27 cellular contexts compared by ENCODE assay signal in genomic region chr11:65992056-65992455, GRCh38. TPM values are rescaled to one million over a fixed set of nuclear protein-coding genes. Genes with fewer than 3 reads are reported as not detected.
DNase-seq lines count a peak whose midpoint lies in the region; ATAC-seq and TF ChIP-seq lines count a peak whose summit lies in the region.
"Had no signal": no experiment of that assay in that cellular context is flagged by ENCODE, and none has a peak within 500 bp of the region (broad histone marks: within the 10 kb centered on the region; RNA-seq: fewer than 3 reads in every experiment).

No MANE protein-coding gene starts in this region.

- H4K91ac ChIP-seq in H9 (ENCODE audit: insufficient read length, low read depth, low read length) = no peak overlapping the region

- H3K36me3 Mint-ChIP-seq in H9 (ENCODE audit: insufficient read depth in 1 of 3, low read depth in 3 of 3) = peaks cover 3 to 15% (median 5%) of the 10 kb centered on the region in 3 experiments; a peak in 5 of 7 replicates
- H3K36me3 Mint-ChIP-seq in T-helper 17 cell (ENCODE audit: low read depth) = peaks cover 7% of the 10 kb centered on the region
- peaks cover 13% of the 10 kb centered on the region for H3K36me3 Mint-ChIP-seq in stimulated activated memory B cell treated with anti-CD40 and anti-IgM and Interleukin-4, amounts not matched to agents 10 μg/mL and 1 μg/mL and 100 μg/mL, for 72 hours

- no peak overlapping the region for H4K5ac ChIP-seq in H9 (ENCODE audit: insufficient read length, low read depth, low read length)

- H3K4me2 ChIP-seq in H9 (ENCODE audit: insufficient read depth, insufficient read length, low read length) = no peak overlapping the region
- H3K4me2 ChIP-seq: SK-N-SH had no signal

- H3K79me2 ChIP-seq in H9 (ENCODE audit: insufficient read depth, low read length) = no peaks in the 10 kb centered on the region

- no peak overlapping the region for H3K23ac ChIP-seq in H9 (ENCODE audit: insufficient read length, low read depth, low read length)

- no peak overlapping the region for H3K4ac ChIP-seq in H9 (ENCODE audit: low read depth, low read length)

- H3K27ac Mint-ChIP-seq in H9 (peak overlapping the region in 2 of 3 experiments; percentile 49 to 65; a peak in 2 of 7 replicates), T-helper 17 cell (peak overlapping the region; percentile 6)
- no peak overlapping the region for H3K27ac Mint-ChIP-seq in stimulated activated memory B cell treated with anti-CD40 and anti-IgM and Interleukin-4, amounts not matched to agents 10 μg/mL and 1 μg/mL and 100 μg/mL, for 72 hours
- H3K27ac Mint-ChIP-seq: B cell, HFFc6 had no signal

- no peak overlapping the region for H3K18ac ChIP-seq in H9 (ENCODE audit: insufficient read length, low read depth, low read length)

- H3K4me3 Mint-ChIP-seq in H9 = no peak overlapping the region
- H3K4me3 Mint-ChIP-seq in T-helper 17 cell = no peak overlapping the region
- H3K4me3 Mint-ChIP-seq in stimulated activated memory B cell treated with anti-CD40 and anti-IgM and Interleukin-4, amounts not matched to agents 10 μg/mL and 1 μg/mL and 100 μg/mL, for 72 hours = no peak overlapping the region
- H3K4me3 Mint-ChIP-seq: B cell, HFFc6 had no signal

- no peaks in the 10 kb centered on the region for H3K79me1 ChIP-seq in H9 (ENCODE audit: insufficient read depth, low read depth, low read length, poor library complexity, severe bottlenecking)

- no peak overlapping the region for H2BK120ac ChIP-seq in H9 (ENCODE audit: low read depth, low read length, poor library complexity, severe bottlenecking)

- DNase-seq in D341Med (ENCODE audit: low spot score) = peak; percentile 68
- no peak for DNase-seq in H9
- no peak for DNase-seq in T-helper 17 cell
- peak; percentile 24 for DNase-seq in posterior vena cava (ENCODE audit: low spot score)
- no peak for DNase-seq in putamen (ENCODE audit: low spot score)
- DNase-seq in HuH-7.5 (ENCODE audit: low spot score) = no peak
- DNase-seq: Calu3; DMS53; GM23248; H7; HFFc6; KG1; MM.1S; NCI-H1048; NCI-H1417; NCI-H187; NCI-H2081 treated with DMSO at 0.1 percent for 48 hours; NCI-H526; NCI-H82; NK-92 treated with Interleukin-12 subunit alpha and Interleukin-12 subunit beta, amount 100 ng/mL, for 24 hours; PC-3; SK-N-SH had no signal

- H3K9me3 ChIP-seq in H9 (ENCODE audit: control insufficient read depth, low read depth, low read length) (no peaks in the 10 kb centered on the region), T-helper 17 cell (ENCODE audit: control insufficient read depth, low read length, poor library complexity, severe bottlenecking) (no peaks in the 10 kb centered on the region)
- H3K9me3 ChIP-seq: SK-N-SH had no signal

- no peak overlapping the region for H2BK5ac ChIP-seq in H9 (ENCODE audit: insufficient read length, low read length)

- no peak overlapping the region for H2AK5ac ChIP-seq in H9 (ENCODE audit: insufficient read length, low read length)

- no peak overlapping the region for H3K56ac ChIP-seq in H9 (ENCODE audit: insufficient read length, low read depth, low read length)

- intact Hi-C loops in posterior vena cava (cut with DNase I) = loop anchor here in 1 of 2 donors (10.0 kb wide), 1 partner anchor 357 kb away; the partner anchor contains the start of gene SIPA1

- H3K23me2 ChIP-seq in H9 (ENCODE audit: insufficient read length, low read depth, low read length, poor library complexity, severe bottlenecking) = no peaks in the 10 kb centered on the region

- H3K4me1 Mint-ChIP-seq in H9 (peaks cover 0 to 2% of the 10 kb centered on the region in 2 experiments; a peak in 1 of 4 replicates), T-helper 17 cell (peaks cover 7% of the 10 kb centered on the region)
- H3K4me1 Mint-ChIP-seq in stimulated activated memory B cell treated with anti-CD40 and anti-IgM and Interleukin-4, amounts not matched to agents 10 μg/mL and 1 μg/mL and 100 μg/mL, for 72 hours = peaks cover 7% of the 10 kb centered on the region

- H2AFZ ChIP-seq in H9 (ENCODE audit: low read length) = no peak overlapping the region
- H2AFZ ChIP-seq: GM23248 had no signal

- WGBS in H9 (ENCODE audit: extremely low coverage, insufficient read length, low lambda C conversion rate) = no CpG with 5 or more reads among the region's 5 CpGs

- no peak overlapping the region for H3T11ph ChIP-seq in H9 (ENCODE audit: low read length)

- TF ChIP-seq CTCF in H9 (conservative IDR thresholded peaks at IDR 0.05) = no peak

- no peak overlapping the region for H3K27ac ChIP-seq in H9 (ENCODE audit: insufficient read length, low read depth, low read length)
- H3K27ac ChIP-seq: C4-2B, GM23248 had no signal

- no peak for ATAC-seq in T-helper 17 cell
- no peak for ATAC-seq in stimulated activated memory B cell treated with anti-CD40 and anti-IgM and Interleukin-4, amounts not matched to agents 10 μg/mL and 1 μg/mL and 100 μg/mL, for 72 hours
- ATAC-seq: PC-3 had no signal

- H4K8ac ChIP-seq in H9 (replicated peaks; ENCODE audit: insufficient read length, low read depth, low read length) = no peak overlapping the region

- H3K27me3 Mint-ChIP-seq in H9 (ENCODE audit: low read depth) = no peaks in the 10 kb centered on the region; the same call in 1 of the 2 replicates
- H3K27me3 Mint-ChIP-seq in T-helper 17 cell = no peaks in the 10 kb centered on the region
- H3K27me3 Mint-ChIP-seq in stimulated activated memory B cell treated with anti-CD40 and anti-IgM and Interleukin-4, amounts not matched to agents 10 μg/mL and 1 μg/mL and 100 μg/mL, for 72 hours = no peaks in the 10 kb centered on the region
- H3K27me3 Mint-ChIP-seq: B cell had no signal

- H2BK12ac ChIP-seq in H9 (ENCODE audit: insufficient read length, low read depth, low read length) = no peak overlapping the region

- no peaks in the 10 kb centered on the region for H3K27me3 ChIP-seq in H9 (ENCODE audit: insufficient read depth, low read length)

- no peak overlapping the region for H3K9ac ChIP-seq in H9 (ENCODE audit: extremely low read depth, insufficient read length, low read length)
- H3K9ac ChIP-seq: GM23248, SK-N-SH had no signal

- H2BK20ac ChIP-seq in H9 (ENCODE audit: low read depth, low read length, poor library complexity, severe bottlenecking) = no peak overlapping the region

- H4K20me1 ChIP-seq in H9 (ENCODE audit: control insufficient read depth, insufficient read depth, insufficient read length) = no peaks in the 10 kb centered on the region

- H3K4me1 ChIP-seq in H9 (ENCODE audit: insufficient read depth, low read length) = no peaks in the 10 kb centered on the region

- H3K9me3 Mint-ChIP-seq in H9 = no peaks in the 10 kb centered on the region
- H3K9me3 Mint-ChIP-seq in stimulated activated memory B cell treated with anti-CD40 and anti-IgM and Interleukin-4, amounts not matched to agents 10 μg/mL and 1 μg/mL and 100 μg/mL, for 72 hours = no peaks in the 10 kb centered on the region
- H3K9me3 Mint-ChIP-seq: HFFc6 had no signal

- no peak overlapping the region for H2BK15ac ChIP-seq in H9 (ENCODE audit: low read depth, low read length)

- H3K14ac ChIP-seq in H9 (ENCODE audit: insufficient read depth, low read length) = no peak overlapping the region

RNA-seq across cellular contexts. Expression of gene EIF1AD, which starts 9.9 kb away (rescaled TPM):
- 46.7 and 52.6 TPM in 2 replicates for total RNA-seq in H9 (2021)
- total RNA-seq in T-helper 17 cell = 100 to 1,000 TPM in 1 of 2 donors, 10 to 100 TPM in 1; 85.2 to 100 TPM
- total RNA-seq in posterior vena cava = 10 to 100 TPM; 24.8 to 24.9 TPM

RNA-seq across cellular contexts. Expression of gene BANF1, which starts 10.2 kb away (rescaled TPM):
- total RNA-seq in H9 (2021) = 346 and 359 TPM in 2 replicates
- 10 to 100 TPM; 47.5 to 58.0 TPM for total RNA-seq in T-helper 17 cell
- 100 to 1,000 TPM; 115 to 119 TPM for total RNA-seq in posterior vena cava

RNA-seq across cellular contexts. Expression of gene CST6, which starts 19.8 kb away (rescaled TPM):
- total RNA-seq in H9 (2021) (not detected in 2 replicates), T-helper 17 cell (not detected), posterior vena cava (under 1 TPM in 1 of 2 donors, not detected in 1; 0.56 TPM)
- total RNA-seq: B cell, Daoy, H7 had no signal

RNA-seq across cellular contexts. Expression of gene SART1, which starts 30.5 kb away (rescaled TPM):
- total RNA-seq in H9 (2021) (52.0 and 57.8 TPM in 2 replicates), T-helper 17 cell (10 to 100 TPM; 74.2 to 80.9 TPM), posterior vena cava (10 to 100 TPM; 41.1 to 46.2 TPM)

RNA-seq across cellular contexts. Expression of gene CATSPER1, which starts 34.2 kb away (rescaled TPM):
- total RNA-seq in H9 (2021) (not detected in 2 replicates), T-helper 17 cell (not detected), posterior vena cava (1 to 10 TPM in 1 of 2 donors, under 1 TPM in 1; 0.24 to 1.1 TPM)
- total RNA-seq: A673, B cell, GM23248, H7 had no signal

Comparison
In these comparisons a context has a peak if more than half of its experiments do, and no peak if none do; other contexts are left out.
1. DNase-seq: peak in D341Med (single experiment) and posterior vena cava (single experiment); none in H9 (single experiment), T-helper 17 cell (0 of 3), putamen (single experiment) and HuH-7.5 (single experiment).